In the genomic region with DNA sequence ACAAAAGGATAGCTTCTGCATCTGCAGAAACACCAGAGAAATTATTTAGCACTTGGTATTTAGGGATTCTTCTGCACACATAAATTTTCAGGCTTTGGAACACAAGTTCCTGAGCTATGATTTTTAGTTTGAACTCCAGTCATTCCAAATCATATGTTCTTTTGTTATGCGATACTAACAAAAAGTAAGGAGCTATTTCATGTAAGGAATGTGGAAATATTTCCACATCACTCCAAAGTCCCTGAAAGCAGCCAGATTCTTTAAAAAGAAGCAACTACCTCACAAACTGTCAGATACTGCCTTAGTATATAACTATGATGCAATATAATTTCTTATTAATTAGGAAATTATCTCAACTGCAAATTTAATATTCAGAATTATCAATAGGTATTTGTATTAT, we compare ENCODE assay signal across 24 cellular contexts.
DNase-seq lines count a peak whose midpoint lies in the region; ATAC-seq and TF ChIP-seq lines count a peak whose summit lies in the region.
"Had no signal": no experiment of that assay in that cellular context is flagged by ENCODE, and none has a peak within 500 bp of the region (broad histone marks: within the 10 kb centered on the region; RNA-seq: fewer than 3 reads in every experiment).

No MANE protein-coding gene starts in this region.

- H3K4me3 ChIP-seq in AG10803 (ENCODE audit: low read length) (no peak overlapping the region), choroid plexus epithelial cell (ENCODE audit: low read depth, low read length) (no peak overlapping the region), fibroblast of the aortic adventitia (ENCODE audit: low read depth, low read length) (no peak overlapping the region), gastroesophageal sphincter (no peak overlapping the region)
- H3K4me3 ChIP-seq: BLaER1 treated with 17β-estradiol and CSF1 and Interleukin-3, amounts not matched to agents 10 nM and 100 nM; GM12878; PC-9 had no signal

- no peaks in the 10 kb centered on the region for H3K27me3 ChIP-seq in gastroesophageal sphincter
- H3K27me3 ChIP-seq: BLaER1 treated with 17β-estradiol and CSF1 and Interleukin-3, amounts not matched to agents 10 nM and 100 nM had no signal

- no peak for TF ChIP-seq EP300 in gastroesophageal sphincter (IDR thresholded peaks at IDR 0.05)

- no peaks in the 10 kb centered on the region for H3K36me3 ChIP-seq in gastroesophageal sphincter

- H3K36me3 Mint-ChIP-seq in activated naive CD4-positive, alpha-beta T cell treated with anti-CD3 and anti-CD28 coated beads, Interleukin-2, amount 50 U/mL, for 72 hours = no peaks in the 10 kb centered on the region

- H3K9me3 Mint-ChIP-seq in activated naive CD4-positive, alpha-beta T cell treated with anti-CD3 and anti-CD28 coated beads, Interleukin-2, amount 50 U/mL, for 72 hours = no peaks in the 10 kb centered on the region
- H3K9me3 Mint-ChIP-seq: CD4-positive, alpha-beta T cell had no signal

- TF ChIP-seq POLR2A in gastroesophageal sphincter (IDR thresholded peaks at IDR 0.05) = no peak

- DNase-seq in AG10803 (ENCODE audit: low read depth) (peak; percentile 48), GM03348 (ENCODE audit: low spot score) (peak; percentile 10), choroid plexus epithelial cell (ENCODE audit: low read depth) (peak; percentile 20), fibroblast of the aortic adventitia (ENCODE audit: low read depth) (peak; percentile 47), OCI-M1 (lab: John Stamatoyannopoulos, UW) (no peak), SHP77 treated with DMSO at 0.1 percent for 48 hours (lab: John Stamatoyannopoulos, UW) (no peak)
- DNase-seq in activated naive CD4-positive, alpha-beta T cell treated with anti-CD3 and anti-CD28 coated beads, Interleukin-2, amount 50 U/mL, for 72 hours (ENCODE audit: low spot score in 2 of 2) = no peak
- DNase-seq: AML-193; CD4-positive, alpha-beta T cell; DMS53; HCEC 1CT; MM.1S; NCI-H2029 treated with DMSO at 0.1 percent for 48 hours; NCI-H226; NCI-H510A treated with DMSO at 0.1 percent for 48 hours; NCI-H82; NK-92 treated with Interleukin-12 subunit alpha and Interleukin-12 subunit beta, amount 100 ng/mL, for 24 hours; PC-9; Right ventricle myocardium superior; RPMI8226 had no signal

- WGBS in gastroesophageal sphincter (ENCODE audit: low coverage in 1 of 2), 2 donors = 80 to 94% methylated on average over 1 of the region's 1 CpG

- no peak overlapping the region for H3K27ac Mint-ChIP-seq in activated naive CD4-positive, alpha-beta T cell treated with anti-CD3 and anti-CD28 coated beads, Interleukin-2, amount 50 U/mL, for 72 hours
- H3K27ac Mint-ChIP-seq: CD4-positive, alpha-beta T cell had no signal

- H3K27ac ChIP-seq in gastroesophageal sphincter = no peak overlapping the region
- H3K27ac ChIP-seq: BLaER1 treated with 17β-estradiol and CSF1 and Interleukin-3, amounts not matched to agents 10 nM and 100 nM; KMS-11; PC-9 had no signal

- no peaks in the 10 kb centered on the region for H3K4me1 ChIP-seq in gastroesophageal sphincter
- H3K4me1 ChIP-seq: BLaER1 treated with 17β-estradiol and CSF1 and Interleukin-3, amounts not matched to agents 10 nM and 100 nM had no signal

- no peaks in the 10 kb centered on the region for H3K9me3 ChIP-seq in gastroesophageal sphincter
- H3K9me3 ChIP-seq: BLaER1 treated with 17β-estradiol and CSF1 and Interleukin-3, amounts not matched to agents 10 nM and 100 nM had no signal

- ATAC-seq in activated naive CD4-positive, alpha-beta T cell treated with anti-CD3 and anti-CD28 coated beads, Interleukin-2, amount 50 U/mL, for 72 hours = no peak
- ATAC-seq in gastroesophageal sphincter = no peak
- ATAC-seq: GM12878 had no signal

- TF ChIP-seq CTCF in AG10803 (conservative IDR thresholded peaks at IDR 0.05; ENCODE audit: low read length) (no peak), choroid plexus epithelial cell (conservative IDR thresholded peaks at IDR 0.05; ENCODE audit: low read depth, low read length) (no peak), fibroblast of the aortic adventitia (IDR thresholded peaks at IDR 0.05; ENCODE audit: insufficient read depth, low read length) (no peak), gastroesophageal sphincter (IDR thresholded peaks at IDR 0.05) (no peak)

Comparison
In these comparisons a context has a peak if more than half of its experiments do, and no peak if none do; other contexts are left out.
1. DNase-seq: peak in AG10803 (single experiment), GM03348 (single experiment), choroid plexus epithelial cell (single experiment) and fibroblast of the aortic adventitia (single experiment); none in activated naive CD4-positive, alpha-beta T cell treated with anti-CD3 and anti-CD28 coated beads, Interleukin-2, amount 50 U/mL, for 72 hours (0 of 2), OCI-M1 (single experiment) and SHP77 treated with DMSO at 0.1 percent for 48 hours (single experiment).